In the genomic region with DNA sequence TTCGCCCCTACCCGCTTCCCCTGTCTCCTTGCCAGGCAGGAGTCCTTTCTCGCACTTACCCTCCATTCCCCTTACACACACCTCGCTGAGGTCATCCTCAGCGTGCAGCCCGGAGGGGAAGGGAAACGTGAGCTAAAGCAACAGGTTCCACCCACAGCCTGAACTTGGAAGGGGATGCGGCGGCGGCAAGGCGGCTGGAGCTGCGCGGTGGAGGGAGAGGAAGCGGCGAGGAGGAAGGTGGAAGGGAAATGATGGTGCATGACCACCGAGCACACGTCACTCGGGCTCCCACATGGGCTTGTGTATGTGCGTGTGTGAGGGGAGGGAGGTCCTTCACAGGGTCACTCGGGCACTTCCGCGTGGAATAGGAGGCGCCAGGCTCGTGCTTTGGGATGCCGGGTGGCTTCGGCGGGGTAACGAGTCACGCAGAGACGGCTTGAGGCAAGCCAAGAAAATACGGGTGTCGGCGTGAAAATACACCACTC, we compare ENCODE assay signal across 8 cellular contexts.
DNase-seq lines count a peak whose midpoint lies in the region; ATAC-seq, FAIRE-seq and TF ChIP-seq lines count a peak whose summit lies in the region.

No MANE protein-coding gene starts in this region.

- peaks cover 19% of the 10 kb centered on the region for H3K4me1 ChIP-seq in astrocyte (ENCODE audit: insufficient read depth, low read length)
- H3K4me1 ChIP-seq in right cardiac atrium (ENCODE audit: control insufficient read depth, insufficient read depth, low read length), result peaks cover 6% of the 10 kb centered on the region
- peaks cover 15% of the 10 kb centered on the region for H3K4me1 ChIP-seq in psoas muscle

- H3K27ac Mint-ChIP-seq in astrocyte (ENCODE audit: unreplicated experiment), result peak overlapping the region; percentile 98

- H3K4me3 ChIP-seq in astrocyte (ENCODE audit: insufficient read depth, low read depth, low read length) (peak overlapping the region; percentile 61), right cardiac atrium (ENCODE audit: low read length) (peak overlapping the region; percentile 80), psoas muscle (peak overlapping the region; percentile 82)

- H3K9me3 Mint-ChIP-seq in astrocyte (ENCODE audit: unreplicated experiment), result no peaks in the 10 kb centered on the region

- no peaks in the 10 kb centered on the region for H3K27me3 Mint-ChIP-seq in astrocyte (ENCODE audit: low read depth, unreplicated experiment)

- peak; percentile 83 for DNase-seq in AG20443 (ENCODE audit: low spot score)
- peak; percentile 54 for DNase-seq in GM13977 (ENCODE audit: low spot score)
- DNase-seq in NCI-H748 (lab: John Stamatoyannopoulos, UW; ENCODE audit: unreplicated experiment), result peak; percentile 58
- peak; percentile 94 for DNase-seq in astrocyte (ENCODE audit: low read depth)
- peak; percentile 78 to 86 (median 86) for DNase-seq in right cardiac atrium
- DNase-seq in psoas muscle, result peak; percentile 65 to 76
- DNase-seq in NK-92 (lab: John Stamatoyannopoulos, UW; ENCODE audit: unreplicated experiment), result no peak

- peaks cover 21% of the 10 kb centered on the region for H3K4me1 Mint-ChIP-seq in astrocyte (ENCODE audit: low read depth, unreplicated experiment)

- TF ChIP-seq CTCF in GM13977 (IDR thresholded peaks at IDR 0.05; ENCODE audit: extremely low read depth, insufficient read depth, missing control alignments), result no peak
- no peak for TF ChIP-seq CTCF in astrocyte (IDR thresholded peaks at IDR 0.05; ENCODE audit: insufficient read depth, low read depth, low read length)
- no peak for TF ChIP-seq CTCF in psoas muscle (IDR thresholded peaks at IDR 0.05)

- H3K79me2 ChIP-seq in astrocyte (ENCODE audit: insufficient read depth, low read length), result peaks cover 23% of the 10 kb centered on the region

- H3K36me3 Mint-ChIP-seq in astrocyte (ENCODE audit: low read depth, unreplicated experiment), result no peaks in the 10 kb centered on the region

- intact Hi-C loops in right cardiac atrium (cut with DNase I) (no loop called here), psoas muscle (cut with DNase I) (loop anchor here in 1 of 2 donors (5.0 kb wide), 2 partner anchors 51 to 441 kb away; no protein-coding TSS in a partner anchor)

- in situ Hi-C loops in GM13977 (cut with MboI; ENCODE audit: low pct_unique_long_range_greater_than_20kb, low sequenced_read_pairs, unreplicated experiment), result no loop called here

- WGBS in right cardiac atrium, result 4% methylated on average over 33 of the region's 33 CpGs
- 3 to 5% (median 4%) methylated on average over 32 to 33 of the region's 33 CpGs for WGBS in psoas muscle, 3 donors

- H3K36me3 ChIP-seq in astrocyte (ENCODE audit: insufficient read depth, low read length) (no peaks in the 10 kb centered on the region), psoas muscle (ENCODE audit: insufficient read depth in 1 of 2, low read depth in 1 of 2) (no peaks in the 10 kb centered on the region)

- H3K9me3 ChIP-seq in astrocyte (ENCODE audit: insufficient read depth, low read depth, low read length), result no peaks in the 10 kb centered on the region
- no peaks in the 10 kb centered on the region for H3K9me3 ChIP-seq in right cardiac atrium (ENCODE audit: control insufficient read depth, low read length)
- no peaks in the 10 kb centered on the region for H3K9me3 ChIP-seq in psoas muscle

- ATAC-seq in HG02943 (IDR thresholded peaks at IDR 0.05; ENCODE audit: low read depth, unreplicated experiment) (peak; percentile 29), right cardiac atrium (peak; percentile 61 to 70), psoas muscle (peak; percentile 24 to 50 (median 38))

- peak overlapping the region; percentile 90 for H3K9ac ChIP-seq in astrocyte (ENCODE audit: low read length)

- peaks cover 11% of the 10 kb centered on the region for H4K20me1 ChIP-seq in astrocyte (ENCODE audit: insufficient read depth, low read length)

- no peak for FAIRE-seq in astrocyte (lab: Jason Lieb, UNC)

- H3K27ac ChIP-seq in astrocyte (ENCODE audit: low read depth, low read length) (peak overlapping the region; percentile 96), right cardiac atrium (ENCODE audit: low read length) (peak overlapping the region; percentile 83), psoas muscle (peak overlapping the region; percentile 86)

- peak overlapping the region; percentile 64 for H2AFZ ChIP-seq in astrocyte (ENCODE audit: low read depth, low read length)

- H3K4me3 Mint-ChIP-seq in astrocyte (ENCODE audit: unreplicated experiment), result peak overlapping the region; percentile 91

- no peaks in the 10 kb centered on the region for H3K27me3 ChIP-seq in astrocyte (ENCODE audit: insufficient read depth, low read length)
- no peaks in the 10 kb centered on the region for H3K27me3 ChIP-seq in right cardiac atrium (ENCODE audit: control insufficient read depth, insufficient read depth)
- peaks cover 0 to 40% (median 0%) of the 10 kb centered on the region in 3 donors for H3K27me3 ChIP-seq in psoas muscle (ENCODE audit: insufficient read depth in 3 of 3, low read length in 2 of 3)

- H3K4me2 ChIP-seq in astrocyte (ENCODE audit: low read length), result peak overlapping the region; percentile 91
